Comparison of ENCODE assay signal across 18 cellular contexts in genomic region chrX:21837056-21837455, GRCh38. TPM values are rescaled to one million over a fixed set of nuclear protein-coding genes. Genes with fewer than 3 reads are reported as not detected.
A peak's percentile ranks its signal among the peaks of the same experiment; 100 is the strongest.
DNase-seq lines count a peak whose midpoint lies in the region; ATAC-seq and TF ChIP-seq lines count a peak whose summit lies in the region.
"Had no signal": no experiment of that assay in that cellular context is flagged by ENCODE, and none has a peak within 500 bp of the region (broad histone marks: within the 10 kb centered on the region; RNA-seq: fewer than 3 reads in every experiment).

No MANE protein-coding gene starts in this region.

- no TSS peak for BruUV-seq in PC-3 (replicated peaks; lab: Mats Ljungman, UMichigan)

- H3K4me1 ChIP-seq in HEK293 (ENCODE audit: control insufficient read depth, insufficient read depth, low read length) (no peaks in the 10 kb centered on the region), PC-3 (ENCODE audit: insufficient read depth, low read length) (peaks cover 12% of the 10 kb centered on the region; the same call in 1 of the 2 replicates), osteoblast (ENCODE audit: insufficient read depth, low read length) (peaks cover 2% of the 10 kb centered on the region)
- H3K4me1 ChIP-seq: BE2C had no signal

- no peak for ATAC-seq in PC-3

- H2AFZ ChIP-seq in PC-3 (ENCODE audit: low read length) = no peak overlapping the region
- H2AFZ ChIP-seq in osteoblast (ENCODE audit: low read length) = peak overlapping the region; percentile 72

- H3K79me2 ChIP-seq in PC-3 (ENCODE audit: low read length) (peaks cover 19% of the 10 kb centered on the region), osteoblast (ENCODE audit: insufficient read depth, low read length) (peaks cover 25% of the 10 kb centered on the region)

- H3K9me2 ChIP-seq in PC-3 (replicated peaks; ENCODE audit: low read length) = no peaks in the 10 kb centered on the region

- no peaks in the 10 kb centered on the region for H3F3A ChIP-seq in PC-3 (ENCODE audit: low read length, unreplicated experiment)

- H3K9me3 ChIP-seq in HEK293 (ENCODE audit: control insufficient read depth, insufficient read depth, low read depth, low read length) = no peaks in the 10 kb centered on the region
- no peaks in the 10 kb centered on the region for H3K9me3 ChIP-seq in PC-3 (ENCODE audit: low read length)
- no peaks in the 10 kb centered on the region for H3K9me3 ChIP-seq in osteoblast (ENCODE audit: low read depth, low read length)
- H3K9me3 ChIP-seq: BE2C had no signal

- intact Hi-C loops in PC-3 (cut with micrococcal nuclease) = loop anchor here (10.0 kb wide), 1 partner anchor 1302 kb away; no protein-coding TSS in a partner anchor

- POLR2A ChIA-PET in HEK293 (lab: Yijun Ruan, JAX) (no interaction called here), PC-3 (lab: Charles Lee; ENCODE audit: unreplicated experiment) (no interaction called here)

- H3K4me2 ChIP-seq in PC-3 (ENCODE audit: low read length) (no peak overlapping the region), osteoblast (ENCODE audit: insufficient read depth, low read length) (no peak overlapping the region)

- H3K36me3 ChIP-seq in HEK293 (ENCODE audit: control insufficient read depth in 2 of 2, insufficient read depth in 1 of 2, low read length in 2 of 2) (no peaks in the 10 kb centered on the region), PC-3 (ENCODE audit: low read depth, low read length) (no peaks in the 10 kb centered on the region), osteoblast (ENCODE audit: insufficient read depth, low read length) (no peaks in the 10 kb centered on the region)
- H3K36me3 ChIP-seq: BE2C had no signal

- H3K9ac ChIP-seq in PC-3 (ENCODE audit: low read length) = no peak overlapping the region

- H3K4me3 ChIP-seq in HEK293 (ENCODE audit: low read depth, low read length) (no peak overlapping the region), PC-3 (ENCODE audit: low read length) (no peak overlapping the region), osteoblast (ENCODE audit: insufficient read depth, low read length) (no peak overlapping the region)

- CTCF ChIA-PET in HEK293 (lab: Yijun Ruan, JAX) (interaction anchor here (0.7 kb wide), 1 partner anchor 111 kb away, joined by 3 read pairs; no protein-coding TSS in a partner anchor), PC-3 (lab: Charles Lee) (interaction anchor here (0.5 kb wide), 1 partner anchor 1310 kb away, joined by 3 read pairs; no protein-coding TSS in a partner anchor)

- H4K20me1 ChIP-seq in PC-3 (ENCODE audit: low read length) (no peaks in the 10 kb centered on the region), osteoblast (ENCODE audit: insufficient read depth, low read length) (no peaks in the 10 kb centered on the region)

- H3K27me3 ChIP-seq in PC-3 (ENCODE audit: low read length) = no peaks in the 10 kb centered on the region
- no peaks in the 10 kb centered on the region for H3K27me3 ChIP-seq in osteoblast (ENCODE audit: insufficient read depth, low read length)
- H3K27me3 ChIP-seq: BE2C had no signal

- TF ChIP-seq CTCF in HEK293 (tag by site-specific recombination; IDR thresholded peaks at IDR 0.05) (no peak), PC-3 (conservative IDR thresholded peaks at IDR 0.05; ENCODE audit: low read depth, low read length) (no peak), osteoblast (IDR thresholded peaks at IDR 0.05; ENCODE audit: extremely low read depth, low read depth, low read length) (no peak)

- DNase-seq in PC-3 (peak; percentile 6), fibroblast of peridontal ligament (ENCODE audit: extremely low read depth) (peak; percentile 1), osteoblast (ENCODE audit: insufficient read length, low spot score, missing footprints) (no peak), foreskin melanocyte (no peak), NCI-H748 (lab: John Stamatoyannopoulos, UW; ENCODE audit: unreplicated experiment) (no peak)
- DNase-seq in central memory CD4-positive, alpha-beta T cell = no peak
- DNase-seq: BE2C; CD4-positive, alpha-beta memory T cell; DMS79 treated with DMSO at 0.1 percent for 48 hours; GDM1; HCEC 1CT; MV-4-11; NCI-H1694 treated with DMSO at 0.1 percent for 48 hours; NCI-H2171; NCI-H446 treated with DMSO at 0.1 percent for 48 hours; OCI-M1 had no signal

- H3K27ac ChIP-seq in HEK293 (ENCODE audit: extremely low read depth, low read depth, low read length) (no peak overlapping the region), PC-3 (ENCODE audit: low read length) (no peak overlapping the region), osteoblast (ENCODE audit: low read depth, low read length) (no peak overlapping the region)
- H3K27ac ChIP-seq: RWPE1 had no signal

TF ChIP-seq in HEK293, 187 proteins besides CTCF, POLR2A, EP300 and RAD21:
- TF ChIP-seq ZNF169 (tag by site-specific recombination; IDR thresholded peaks at IDR 0.05) (no peak), ZNF335 (tag by site-specific recombination; conservative IDR thresholded peaks at IDR 0.05) (0 out of 2 replicates have a peak, but pooled peaks have one; percentile 11), ZNF777 (tag by site-specific recombination; IDR thresholded peaks at IDR 0.05; ENCODE audit: borderline replicate concordance) (no peak)

RNA-seq across cellular contexts. Expression of gene MBTPS2, which starts 2.4 kb away (rescaled TPM):
- total RNA-seq in PC-3 (2014; rRNA removed) (5.8 and 9.7 TPM in 2 replicates), osteoblast (9.0 and 9.1 TPM in 2 replicates)

RNA-seq across cellular contexts. Expression of gene YY2, which starts 18.7 kb away (rescaled TPM):
- total RNA-seq in PC-3 (2014; rRNA removed) (2.3 and 4.4 TPM in 2 replicates), osteoblast (1.4 and 2.4 TPM in 2 replicates)

Comparison
In these comparisons a context has a peak if more than half of its experiments do, and no peak if none do; other contexts are left out.
1. DNase-seq: peak in PC-3 (single experiment) and fibroblast of peridontal ligament (single experiment); none in osteoblast (single experiment), foreskin melanocyte (single experiment), central memory CD4-positive, alpha-beta T cell (single experiment) and NCI-H748 (single experiment).